ENCODE assay signal across 15 cellular contexts in genomic region chr18:35750929-35751328, GRCh38.
A peak's percentile ranks its signal among the peaks of the same experiment; 100 is the strongest.
DNase-seq lines count a peak whose midpoint lies in the region; ATAC-seq, FAIRE-seq and TF ChIP-seq lines count a peak whose summit lies in the region.
"Had no signal": no experiment of that assay in that cellular context is flagged by ENCODE, and none has a peak within 500 bp of the region (broad histone marks: within the 10 kb centered on the region; RNA-seq: fewer than 3 reads in every experiment).

No MANE protein-coding gene starts in this region.

- H3K4me3 ChIP-seq in mesendoderm (ENCODE audit: low read length), result no peak overlapping the region

- FAIRE-seq in GM12891 (lab: Jason Lieb, UNC), result no peak
- FAIRE-seq: GM18507, H54 had no signal

- no peak overlapping the region for H3K9ac ChIP-seq in H9 (ENCODE audit: extremely low read depth, insufficient read length, low read length)
- no peak overlapping the region for H3K9ac ChIP-seq in mesendoderm (ENCODE audit: low read length)

- no peaks in the 10 kb centered on the region for H3K79me1 ChIP-seq in H9 (ENCODE audit: insufficient read depth, low read depth, low read length, poor library complexity, severe bottlenecking)
- H3K79me1 ChIP-seq in mesendoderm (ENCODE audit: low read length), result no peaks in the 10 kb centered on the region

- H3K36me3 Mint-ChIP-seq in H9 (ENCODE audit: insufficient read depth in 1 of 3, low read depth in 3 of 3), result peaks cover 0 to 7% (median 0%) of the 10 kb centered on the region in 3 experiments; a peak in 2 of 7 replicates
- H3K36me3 Mint-ChIP-seq: CD14-positive monocyte; CD8-positive, alpha-beta T cell had no signal

- H2BK12ac ChIP-seq in H9 (ENCODE audit: insufficient read length, low read depth, low read length), result no peak overlapping the region

- no peaks in the 10 kb centered on the region for H3K36me3 ChIP-seq in mesendoderm (ENCODE audit: control insufficient read depth, insufficient read depth, low read length)

- H3K27ac ChIP-seq in H9 (ENCODE audit: insufficient read length, low read depth, low read length) (no peak overlapping the region), mesendoderm (ENCODE audit: low read depth, low read length) (no peak overlapping the region)
- H3K27ac ChIP-seq: 22Rv1 had no signal

- H2AFZ ChIP-seq in H9 (ENCODE audit: low read length), result no peak overlapping the region

- H4K8ac ChIP-seq in H9 (replicated peaks; ENCODE audit: insufficient read length, low read depth, low read length) (no peak overlapping the region), mesendoderm (ENCODE audit: low read depth, low read length) (no peak overlapping the region)

- no peak overlapping the region for H3K27ac Mint-ChIP-seq in H9
- H3K27ac Mint-ChIP-seq: CD14-positive monocyte; CD8-positive, alpha-beta T cell had no signal

- H2AK5ac ChIP-seq in H9 (ENCODE audit: insufficient read length, low read length), result no peak overlapping the region
- no peak overlapping the region for H2AK5ac ChIP-seq in mesendoderm (ENCODE audit: low read length)

- no peak overlapping the region for H2BK15ac ChIP-seq in H9 (ENCODE audit: low read depth, low read length)
- H2BK15ac ChIP-seq in mesendoderm (replicated peaks; ENCODE audit: low read depth), result no peak overlapping the region

- H3K4me2 ChIP-seq in H9 (ENCODE audit: insufficient read depth, insufficient read length, low read length) (no peak overlapping the region), mesendoderm (ENCODE audit: low read length) (no peak overlapping the region)

- no peak overlapping the region for H3T11ph ChIP-seq in H9 (ENCODE audit: low read length)

- H2BK5ac ChIP-seq in H9 (ENCODE audit: insufficient read length, low read length), result no peak overlapping the region
- H2BK5ac ChIP-seq in mesendoderm (ENCODE audit: low read length), result no peak overlapping the region

- peaks cover 37 to 40% of the 10 kb centered on the region in 2 experiments for H3K4me1 Mint-ChIP-seq in H9
- H3K4me1 Mint-ChIP-seq: CD14-positive monocyte had no signal

- WGBS in H9 (ENCODE audit: extremely low coverage, insufficient read length, low lambda C conversion rate), result no CpG with 5 or more reads among the region's 2 CpGs
- no CpG with 5 or more reads among the region's 2 CpGs for WGBS in mesendoderm (ENCODE audit: extremely low coverage, insufficient coverage, low lambda C conversion rate)

- no peak overlapping the region for H4K91ac ChIP-seq in H9 (ENCODE audit: insufficient read length, low read depth, low read length)

- H3K23ac ChIP-seq in H9 (ENCODE audit: insufficient read length, low read depth, low read length) (no peak overlapping the region), mesendoderm (ENCODE audit: low read length) (no peak overlapping the region)

- no peak for TF ChIP-seq POLR2A in GM12891 (IDR thresholded peaks at IDR 0.05; ENCODE audit: low read depth, low read length)

- ATAC-seq in HG03097 (IDR thresholded peaks at IDR 0.05; ENCODE audit: low FRiP score, unreplicated experiment), result no peak
- ATAC-seq: CD8-positive, alpha-beta T cell had no signal

- H3K27me3 ChIP-seq in H9 (ENCODE audit: insufficient read depth, low read length) (no peaks in the 10 kb centered on the region), mesendoderm (ENCODE audit: insufficient read depth, low read length, poor library complexity) (no peaks in the 10 kb centered on the region)

- DNase-seq in NCI-H146 (lab: John Stamatoyannopoulos, UW) (peak; percentile 32), NCI-H146 treated with DMSO at 0.1 percent for 48 hours (lab: John Stamatoyannopoulos, UW; ENCODE audit: unreplicated experiment) (no peak), H9 (no peak), NCI-H69 (lab: John Stamatoyannopoulos, UW) (peak; percentile 97), mesendoderm (peak; percentile 11), GM12891 (ENCODE audit: insufficient read length, low spot score) (no peak)
- DNase-seq: Caco-2; CD8-positive, alpha-beta T cell; IMR-90; KBM-7 had no signal

- H3K56ac ChIP-seq in H9 (ENCODE audit: insufficient read length, low read depth, low read length) (no peak overlapping the region), mesendoderm (ENCODE audit: low read length) (no peak overlapping the region)

- no peak overlapping the region for H3K18ac ChIP-seq in H9 (ENCODE audit: insufficient read length, low read depth, low read length)
- H3K18ac ChIP-seq in mesendoderm (ENCODE audit: low read length), result no peak overlapping the region

- peaks cover 2% of the 10 kb centered on the region for H3K27me3 Mint-ChIP-seq in H9 (ENCODE audit: low read depth)

- H2BK20ac ChIP-seq in H9 (ENCODE audit: low read depth, low read length, poor library complexity, severe bottlenecking), result no peak overlapping the region

- H3K79me2 ChIP-seq in H9 (ENCODE audit: insufficient read depth, low read length) (no peaks in the 10 kb centered on the region), mesendoderm (ENCODE audit: control insufficient read depth, insufficient read depth, low read length) (no peaks in the 10 kb centered on the region)

- peak overlapping the region; percentile 17 for H2BK120ac ChIP-seq in H9 (ENCODE audit: low read depth, low read length, poor library complexity, severe bottlenecking)
- H2BK120ac ChIP-seq in mesendoderm (ENCODE audit: low read depth, low read length), result no peak overlapping the region

- H3K4me3 Mint-ChIP-seq in H9, result no peak overlapping the region
- H3K4me3 Mint-ChIP-seq: CD14-positive monocyte; CD8-positive, alpha-beta T cell had no signal

- H4K5ac ChIP-seq in H9 (ENCODE audit: insufficient read length, low read depth, low read length) (no peak overlapping the region), mesendoderm (ENCODE audit: low read length) (no peak overlapping the region)

- no peaks in the 10 kb centered on the region for H3K23me2 ChIP-seq in H9 (ENCODE audit: insufficient read length, low read depth, low read length, poor library complexity, severe bottlenecking)

- H3K14ac ChIP-seq in H9 (ENCODE audit: insufficient read depth, low read length), result no peak overlapping the region

- no peaks in the 10 kb centered on the region for H3K9me3 ChIP-seq in H9 (ENCODE audit: control insufficient read depth, low read depth, low read length)
- H3K9me3 ChIP-seq: Caco-2 had no signal

- H3K4ac ChIP-seq in H9 (ENCODE audit: low read depth, low read length), result no peak overlapping the region
- no peak overlapping the region for H3K4ac ChIP-seq in mesendoderm (ENCODE audit: low read depth, low read length)

- TF ChIP-seq CTCF in H9 (conservative IDR thresholded peaks at IDR 0.05), result no peak

- H4K20me1 ChIP-seq in H9 (ENCODE audit: control insufficient read depth, insufficient read depth, insufficient read length), result no peaks in the 10 kb centered on the region

- no peaks in the 10 kb centered on the region for H3K9me3 Mint-ChIP-seq in H9
- H3K9me3 Mint-ChIP-seq: CD8-positive, alpha-beta T cell had no signal

- peaks cover 10% of the 10 kb centered on the region; the same call in 1 of the 2 replicates for H3K4me1 ChIP-seq in H9 (ENCODE audit: insufficient read depth, low read length)
- peaks cover 4% of the 10 kb centered on the region for H3K4me1 ChIP-seq in mesendoderm (ENCODE audit: control insufficient read depth, low read depth, low read length)
- H3K4me1 ChIP-seq: Caco-2 had no signal

TF ChIP-seq in GM12891, 5 proteins besides CTCF, POLR2A, EP300 and RAD21:
- no peak for TF ChIP-seq TAF1 (IDR thresholded peaks at IDR 0.05; ENCODE audit: low read depth, low read length)
- TF ChIP-seq SPI1 (IDR thresholded peaks at IDR 0.05; ENCODE audit: low read depth, low read length), result no peak
- no peak for TF ChIP-seq POU2F2 (IDR thresholded peaks at IDR 0.05; ENCODE audit: low read depth, low read length)
- no peak for TF ChIP-seq POLR2AphosphoS5 (IDR thresholded peaks at IDR 0.05; ENCODE audit: low read depth, low read length)
- no peak for TF ChIP-seq PAX5 (IDR thresholded peaks at IDR 0.05; ENCODE audit: insufficient read depth, low read length, severe bottlenecking)

Comparison
In these comparisons a context has a peak if more than half of its experiments do, and no peak if none do; other contexts are left out.
1. DNase-seq: peak in NCI-H146 (single experiment), NCI-H69 (single experiment) and mesendoderm (single experiment); none in NCI-H146 treated with DMSO at 0.1 percent for 48 hours (single experiment), H9 (single experiment) and GM12891 (single experiment).